14 cellular contexts compared by ENCODE assay signal in the genomic region with DNA sequence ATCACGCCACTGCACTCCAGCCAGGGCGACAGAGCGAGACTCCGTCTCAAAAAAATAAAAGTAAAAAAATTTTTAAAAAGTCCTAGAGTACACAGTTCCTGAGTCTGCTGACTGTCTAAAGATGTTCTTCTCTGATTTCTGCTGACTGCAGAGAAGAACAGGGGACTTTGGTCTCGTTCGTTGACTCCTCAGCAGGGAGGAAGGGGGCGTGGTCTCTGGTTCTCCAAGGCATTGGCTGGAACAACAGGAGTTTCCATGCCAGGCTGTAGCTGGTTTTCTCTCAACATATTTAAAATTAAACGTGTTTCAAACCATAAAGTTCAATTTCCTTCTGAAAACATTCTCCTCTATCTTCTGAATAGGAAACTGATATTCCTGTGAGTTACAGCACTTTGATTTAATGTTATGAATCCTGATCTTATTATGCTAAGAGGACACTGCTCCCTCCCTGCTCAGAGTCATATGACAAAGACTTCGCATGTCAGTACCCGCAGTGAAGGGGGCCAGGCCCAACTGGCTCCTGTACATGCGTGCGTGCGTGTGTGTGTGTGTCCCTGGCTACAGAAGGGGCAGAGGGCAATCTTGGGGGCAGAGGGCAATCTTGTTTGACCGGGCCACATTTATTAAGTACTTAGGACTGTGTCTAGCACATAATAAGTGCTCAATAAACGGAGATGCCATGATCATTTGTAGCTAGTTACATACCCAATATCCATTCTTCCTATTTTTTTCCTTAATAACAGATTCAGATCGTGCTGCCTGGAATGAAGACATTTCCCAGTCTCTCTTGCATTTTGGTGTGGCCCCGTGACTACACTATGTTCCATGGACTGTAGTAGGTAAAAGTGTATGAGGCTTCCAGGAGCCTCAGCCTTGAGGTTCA. TPM values are rescaled to one million over a fixed set of nuclear protein-coding genes. Genes with fewer than 3 reads are reported as not detected.
DNase-seq lines count a peak whose midpoint lies in the region; ATAC-seq, FAIRE-seq and TF ChIP-seq lines count a peak whose summit lies in the region.
"Had no signal": no experiment of that assay in that cellular context is flagged by ENCODE, and none has a peak within 500 bp of the region (broad histone marks: within the 10 kb centered on the region; RNA-seq: fewer than 3 reads in every experiment).

No MANE protein-coding gene starts in this region.

- POLR2A ChIA-PET in A673 (lab: Charles Lee; ENCODE audit: low non-redundant PET) = no interaction called here

- TF ChIP-seq CTCF in A673 (conservative IDR thresholded peaks at IDR 0.05; ENCODE audit: low read depth, low read length) (no peak), bronchial epithelial cell (IDR thresholded peaks at IDR 0.05; ENCODE audit: insufficient read depth, low read length, severe bottlenecking) (no peak)

- no peaks in the 10 kb centered on the region for H3K27me3 ChIP-seq in A673 (replicated peaks; ENCODE audit: insufficient read depth, low read depth, low read length, poor library complexity)
- H3K27me3 ChIP-seq in H7 (ENCODE audit: control insufficient read depth, insufficient read depth, low read length) = no peaks in the 10 kb centered on the region
- no peaks in the 10 kb centered on the region for H3K27me3 ChIP-seq in bronchial epithelial cell (ENCODE audit: control insufficient read depth, insufficient read depth, low read length)
- H3K27me3 ChIP-seq: cardiac muscle cell, MG63 had no signal

- H3K27ac ChIP-seq in A673 (ENCODE audit: low read depth, low read length, poor library complexity, severe bottlenecking) = no peak overlapping the region
- H3K27ac ChIP-seq: cardiac muscle cell, thoracic aorta had no signal

- H3K4me3 ChIP-seq in A673 (ENCODE audit: low read depth, low read length, poor library complexity, severe bottlenecking) = no peak overlapping the region
- H3K4me3 ChIP-seq in H7 (ENCODE audit: insufficient read depth, low read depth, low read length) = no peak overlapping the region
- H3K4me3 ChIP-seq in bronchial epithelial cell (ENCODE audit: low read depth, low read length) = no peak overlapping the region
- H3K4me3 ChIP-seq: cardiac muscle cell, MG63, thoracic aorta had no signal

- CTCF ChIA-PET in A673 (lab: Charles Lee) = no interaction called here

- intact Hi-C loops in A673 (cut with micrococcal nuclease; ENCODE audit: unreplicated experiment) = no loop called here

- no peak for ATAC-seq in GM21390 (IDR thresholded peaks at IDR 0.05; ENCODE audit: unreplicated experiment)

- H3K4me1 ChIP-seq in A673 (ENCODE audit: insufficient read depth, low read length, poor library complexity, severe bottlenecking) = peaks cover 7% of the 10 kb centered on the region

- H3K36me3 ChIP-seq in A673 (ENCODE audit: insufficient read depth, low read length, poor library complexity, severe bottlenecking) = no peaks in the 10 kb centered on the region
- no peaks in the 10 kb centered on the region for H3K36me3 ChIP-seq in H7 (replicated peaks; ENCODE audit: control insufficient read depth, insufficient read depth, low read length)
- no peaks in the 10 kb centered on the region for H3K36me3 ChIP-seq in bronchial epithelial cell (ENCODE audit: control insufficient read depth, insufficient read depth, low read length)
- H3K36me3 ChIP-seq: cardiac muscle cell, MG63, thoracic aorta had no signal

- no peak for FAIRE-seq in bronchial epithelial cell (lab: Jason Lieb, UNC)

- BruUV-seq in A673 (replicated peaks; lab: Mats Ljungman, UMichigan) = no TSS peak

- no peaks in the 10 kb centered on the region for H3K9me3 ChIP-seq in A673 (ENCODE audit: low read depth, low read length, poor library complexity, severe bottlenecking)
- H3K9me3 ChIP-seq: MG63, thoracic aorta had no signal

- DNase-seq in A673 (ENCODE audit: low spot score) = peak; percentile 68
- peak; percentile 62 for DNase-seq in H7
- DNase-seq in bronchial epithelial cell (ENCODE audit: low read depth) = peak; percentile 54
- peak; percentile 85 for DNase-seq in mucosa of gallbladder (ENCODE audit: low spot score)
- no peak for DNase-seq in DMS114 treated with DMSO at 0.1 percent for 48 hours (lab: John Stamatoyannopoulos, UW; ENCODE audit: unreplicated experiment)
- DNase-seq in NCI-H2227 treated with DMSO at 0.1 percent for 48 hours (lab: John Stamatoyannopoulos, UW) = no peak
- DNase-seq in dedifferentiated amniotic fluid mesenchymal stem cell (ENCODE audit: extremely low spot score) = no peak
- DNase-seq: activated T-cell treated with anti-CD3 and anti-CD28 coated beads, Interleukin-2, amount 50 U/mL, for 4 hours; MG63; NCI-H748 treated with DMSO at 0.1 percent for 48 hours; T-helper 9 cell had no signal

RNA-seq across cellular contexts. Expression of gene HNF1A, which starts 16.5 kb away (rescaled TPM):
- not detected in 2 replicates for total RNA-seq in A673 (2021)
- not detected in 2 replicates for total RNA-seq in H7 (2014; rRNA removed; shearing (Covaris generic))
- not detected in 2 replicates for total RNA-seq in bronchial epithelial cell
- 12.0 TPM for total RNA-seq in mucosa of gallbladder
- total RNA-seq: activated T-cell treated with anti-CD3 and anti-CD28 coated beads, Interleukin-2, amount 50 U/mL, for 4 hours; cardiac muscle cell had no signal

RNA-seq across cellular contexts. Expression of gene C12orf43, which starts 54.4 kb away (rescaled TPM):
- total RNA-seq in A673 (2021) (25.5 and 28.4 TPM in 2 replicates), bronchial epithelial cell (6.3 and 15.1 TPM in 2 replicates), mucosa of gallbladder (14.7 TPM)
- 11.8 and 15.0 TPM in 2 replicates for total RNA-seq in H7 (2014; rRNA removed; shearing (Covaris generic))

RNA-seq across cellular contexts. Expression of gene SPPL3, which starts 57.7 kb away (rescaled TPM):
- 46.9 and 51.2 TPM in 2 replicates for total RNA-seq in A673 (2021)
- total RNA-seq in H7 (2014; rRNA removed; shearing (Covaris generic)) = 9.0 and 9.5 TPM in 2 replicates
- total RNA-seq in bronchial epithelial cell = 4.2 and 8.7 TPM in 2 replicates
- total RNA-seq in mucosa of gallbladder = 50.7 TPM

Comparison
In these comparisons a context has a peak if more than half of its experiments do, and no peak if none do; other contexts are left out.
1. DNase-seq: peak in A673 (single experiment), H7 (single experiment), bronchial epithelial cell (single experiment) and mucosa of gallbladder (single experiment); none in DMS114 treated with DMSO at 0.1 percent for 48 hours (single experiment), NCI-H2227 treated with DMSO at 0.1 percent for 48 hours (single experiment) and dedifferentiated amniotic fluid mesenchymal stem cell (single experiment).
2. RNA of gene HNF1A, which starts 16.5 kb away (total RNA-seq): 12.0 TPM in mucosa of gallbladder (single experiment); not detected in A673, not detected in H7 and not detected in bronchial epithelial cell; every median in the first group is over 10 times any median in the second.